In the genomic region with DNA sequence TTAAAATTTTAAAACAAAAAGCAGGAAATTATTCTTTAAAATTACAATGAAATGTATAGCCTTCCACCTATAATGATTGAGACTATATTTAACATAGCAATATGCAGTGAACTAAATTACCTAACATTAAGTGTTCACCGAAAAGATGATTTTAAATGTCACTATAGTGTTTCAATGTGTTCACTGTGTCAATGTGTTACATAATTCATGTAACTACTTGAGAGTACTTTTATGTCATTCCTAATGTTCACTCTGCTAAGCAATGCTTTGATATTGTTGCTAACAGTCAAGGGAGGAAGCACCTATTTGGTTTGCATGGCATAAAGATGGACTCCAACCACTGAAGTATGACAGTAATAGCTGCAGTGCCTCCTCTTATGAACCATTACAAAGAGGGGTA, we compare ENCODE assay signal across 34 cellular contexts.
"Had no signal": no experiment of that assay in that cellular context is flagged by ENCODE, and none has a peak within 500 bp of the region (broad histone marks: within the 10 kb centered on the region; RNA-seq: fewer than 3 reads in every experiment).

No MANE protein-coding gene starts in this region.

- DNase-seq: activated effector memory CD4-positive, alpha-beta T cell treated with anti-CD3 and anti-CD28 coated beads, Interleukin-2, amount 50 U/mL, for 16 hours; activated effector memory CD4-positive, alpha-beta T cell treated with Interleukin-2 at 50 U/mL for 16 hours; activated gamma-delta T cell; activated gamma-delta T cell treated with Interleukin-2 at 50 U/mL for 16 hours; activated naive CD4-positive, alpha-beta T cell; activated naive CD4-positive, alpha-beta T cell treated with anti-CD3 and anti-CD28 coated beads for 36 hours; activated naive CD4-positive, alpha-beta T cell treated with anti-CD3 and anti-CD28 coated beads, Interleukin-2, amount 10 ng/mL, durations not matched to agents 7 days and 5 days; activated naive CD4-positive, alpha-beta T cell treated with anti-CD3 and anti-CD28 coated beads, Interleukin-2, amount 50 U/mL, for 16 hours; activated naive CD4-positive, alpha-beta T cell treated with Interleukin-2 at 50 U/mL for 16 hours; activated naive CD8-positive, alpha-beta T cell treated with anti-CD3 and anti-CD28 coated beads for 36 hours; activated naive CD8-positive, alpha-beta T cell treated with anti-CD3 and anti-CD28 coated beads, Interleukin-2, amount 10 ng/mL, durations not matched to agents 7 days and 5 days; activated naive CD8-positive, alpha-beta T cell treated with anti-CD3 and anti-CD28 coated beads, Interleukin-2, amount 50 U/mL, for 24 hours; activated T-cell treated with anti-CD3 and anti-CD28 coated beads for 4 hours; activated T-cell treated with anti-CD3 and anti-CD28 coated beads, Interleukin-2, amount 50 U/mL, for 1 hour; activated T-cell treated with anti-CD3 and anti-CD28 coated beads, Interleukin-2, amount 50 U/mL, for 24 hours; activated T-cell treated with anti-CD3 and anti-CD28 coated beads, Interleukin-2, amount 50 U/mL, for 4 hours; activated T-cell treated with anti-CD3 and anti-CD28 coated beads, Interleukin-2, amount 50 U/mL, for 48 hours; activated T-cell treated with anti-CD3 and anti-CD28 coated beads, Interleukin-2, amount 50 U/mL, for 72 hours; adrenal gland; amniotic stem cell; amygdala; anterior cingulate cortex; aorta; body of pancreas; brain microvascular endothelial cell; central memory CD4-positive, alpha-beta T cell; cerebellar nuclear complex had no signal

- H3K36me3 ChIP-seq: adrenal gland, ascending aorta, brain microvascular endothelial cell, breast epithelium, cardiac muscle cell had no signal

- ATAC-seq: activated naive CD4-positive, alpha-beta T cell treated with anti-CD3 and anti-CD28 coated beads, Interleukin-2, amount 50 U/mL, for 72 hours; activated naive CD8-positive, alpha-beta T cell treated with anti-CD3 and anti-CD28 coated beads, Interleukin-2, amount 50 U/mL, for 24 hours; activated T-cell treated with anti-CD3 and anti-CD28 coated beads, Interleukin-2, amount 50 U/mL, for 4 hours; activated T-cell treated with anti-CD3 and anti-CD28 coated beads, Interleukin-2, amount 50 U/mL, for 72 hours; activated T-helper 17 cell treated with anti-CD3 and anti-CD28 coated beads, Interleukin-2, amount 50 U/mL, for 72 hours; body of pancreas had no signal

- FAIRE-seq: astrocyte, bronchial epithelial cell had no signal

- H3K27ac ChIP-seq: adrenal gland, ascending aorta, body of pancreas, brain microvascular endothelial cell, breast epithelium, cardiac muscle cell had no signal

- H3K4me3 ChIP-seq: adrenal gland, ascending aorta, body of pancreas, breast epithelium, cardiac muscle cell had no signal

- H3K27me3 ChIP-seq: adrenal gland, ascending aorta, body of pancreas, brain microvascular endothelial cell, breast epithelium, cardiac muscle cell had no signal

- H3K9me3 ChIP-seq: adrenal gland, ascending aorta, body of pancreas, breast epithelium had no signal
